Comparison of ENCODE assay signal across 19 cellular contexts in the genomic region with DNA sequence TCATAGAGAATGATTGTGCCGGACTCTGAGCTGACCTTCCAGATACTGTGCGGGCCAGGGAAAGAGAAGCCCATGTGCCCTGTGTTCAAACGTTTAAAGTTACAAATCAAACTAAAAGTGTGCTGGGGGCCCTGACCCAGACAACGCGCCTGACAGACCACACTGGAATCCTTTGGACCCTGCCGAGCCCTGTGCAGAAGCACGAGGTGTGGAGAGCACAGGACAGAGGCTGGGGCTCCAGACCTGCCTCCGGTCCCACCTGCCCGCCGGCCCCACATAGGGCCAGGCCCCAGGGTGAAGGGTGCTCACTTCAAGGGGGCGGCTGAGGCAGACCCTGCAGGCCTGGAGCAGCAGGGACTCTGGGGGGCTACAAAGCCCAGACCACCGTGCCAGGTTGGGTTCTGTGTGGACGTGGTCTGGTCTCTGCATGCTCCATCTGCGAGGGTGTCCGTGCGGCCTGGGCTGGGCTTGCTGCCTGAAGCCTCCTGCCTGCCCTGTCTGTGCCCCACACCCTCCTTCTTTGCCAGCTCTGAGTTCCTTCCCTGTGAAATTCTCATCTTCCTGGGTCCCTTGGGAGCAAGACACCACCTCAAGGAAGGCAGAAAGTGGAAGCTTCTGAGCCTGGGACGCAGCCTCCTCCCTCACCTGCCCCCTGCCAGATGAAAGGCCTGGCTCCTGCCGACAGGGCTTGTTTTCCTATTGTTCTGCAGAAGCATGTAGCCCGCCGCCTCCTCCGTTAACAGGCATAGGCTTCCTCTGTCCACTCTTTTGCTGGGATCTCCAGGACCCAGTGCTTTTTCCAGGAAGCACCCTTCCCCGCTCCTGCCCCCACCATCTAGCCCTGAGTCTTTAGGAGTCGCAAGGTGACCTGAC.
"Had no signal": no experiment of that assay in that cellular context is flagged by ENCODE, and none has a peak within 500 bp of the region (broad histone marks: within the 10 kb centered on the region; RNA-seq: fewer than 3 reads in every experiment).

No MANE protein-coding gene starts in this region.

- DNase-seq: activated CD4-positive, alpha-beta T cell treated with anti-CD3 and anti-CD28 coated beads for 4 hours; activated CD4-positive, alpha-beta T cell treated with anti-CD3 and anti-CD28 coated beads, Interleukin-2, amount 50 U/mL, for 48 hours; activated CD4-positive, CD25-positive, alpha-beta regulatory T cell; activated naive CD4-positive, alpha-beta T cell treated with Interleukin-2 at 50 U/mL for 16 hours; activated naive CD8-positive, alpha-beta T cell treated with anti-CD3 and anti-CD28 coated beads for 36 hours; activated T-cell treated with anti-CD3 and anti-CD28 coated beads, Interleukin-2, amount 50 U/mL, for 48 hours; esophagus squamous epithelium; gastrocnemius medialis; hypothalamus; left cardiac atrium; lower lobe of right lung; mesendoderm; mucosa of descending colon; stimulated activated CD4-positive, alpha-beta T cell treated with anti-CD3 and anti-CD28 coated beads, Interleukin-12 subunit alpha, Interleukin-12 subunit beta, amount 100 ng/mL, for 4 hours; stimulated activated naive CD8-positive, alpha-beta T cell treated with anti-CD3 and anti-CD28 coated beads, Interleukin-15, amount 100 ng/mL, for 72 hours; T1000; tibial artery had no signal

- H3K27me3 ChIP-seq: gastrocnemius medialis had no signal

- H3K9me3 ChIP-seq: esophagus squamous epithelium, gastrocnemius medialis, lower lobe of right lung, mucosa of descending colon, tibial artery had no signal

- H3K36me3 ChIP-seq: esophagus squamous epithelium, gastrocnemius medialis, lower lobe of right lung, tibial artery had no signal

- H3K9me3 Mint-ChIP-seq: activated naive CD8-positive, alpha-beta T cell treated with anti-CD3 and anti-CD28 coated beads for 36 hours; central memory CD8-positive, alpha-beta T cell; T-helper 1 cell treated with Interleukin-12 subunit alpha and Interleukin-12 subunit beta and Interleukin-4 antibody, amounts not matched to agents 30 μg/mL and 1 μg/mL, for 36 hours had no signal

- H3K4me3 Mint-ChIP-seq: activated naive CD8-positive, alpha-beta T cell treated with anti-CD3 and anti-CD28 coated beads for 36 hours; central memory CD8-positive, alpha-beta T cell; stimulated activated naive CD8-positive, alpha-beta T cell treated with anti-CD3 and anti-CD28 coated beads, Interleukin-15, amount 100 ng/mL, for 72 hours; T-helper 1 cell treated with Interleukin-12 subunit alpha and Interleukin-12 subunit beta and Interleukin-4 antibody, amounts not matched to agents 30 μg/mL and 1 μg/mL, for 36 hours had no signal

- H3K27ac ChIP-seq: esophagus squamous epithelium, gastrocnemius medialis, lower lobe of right lung, tibial artery had no signal

- H3K36me3 Mint-ChIP-seq: activated naive CD8-positive, alpha-beta T cell treated with anti-CD3 and anti-CD28 coated beads for 36 hours had no signal

- H3K27ac Mint-ChIP-seq: activated naive CD8-positive, alpha-beta T cell treated with anti-CD3 and anti-CD28 coated beads for 36 hours; T-helper 1 cell treated with Interleukin-12 subunit alpha and Interleukin-12 subunit beta and Interleukin-4 antibody, amounts not matched to agents 30 μg/mL and 1 μg/mL, for 36 hours had no signal

- H3K4me1 Mint-ChIP-seq: activated naive CD8-positive, alpha-beta T cell treated with anti-CD3 and anti-CD28 coated beads for 36 hours; central memory CD8-positive, alpha-beta T cell; stimulated activated naive CD8-positive, alpha-beta T cell treated with anti-CD3 and anti-CD28 coated beads, Interleukin-15, amount 100 ng/mL, for 72 hours had no signal

- ATAC-seq: gastrocnemius medialis, left cardiac atrium, lower lobe of right lung, mucosa of descending colon had no signal

- H3K4me3 ChIP-seq: esophagus squamous epithelium, gastrocnemius medialis, lower lobe of right lung, mucosa of descending colon, tibial artery had no signal
